In the genomic region with DNA sequence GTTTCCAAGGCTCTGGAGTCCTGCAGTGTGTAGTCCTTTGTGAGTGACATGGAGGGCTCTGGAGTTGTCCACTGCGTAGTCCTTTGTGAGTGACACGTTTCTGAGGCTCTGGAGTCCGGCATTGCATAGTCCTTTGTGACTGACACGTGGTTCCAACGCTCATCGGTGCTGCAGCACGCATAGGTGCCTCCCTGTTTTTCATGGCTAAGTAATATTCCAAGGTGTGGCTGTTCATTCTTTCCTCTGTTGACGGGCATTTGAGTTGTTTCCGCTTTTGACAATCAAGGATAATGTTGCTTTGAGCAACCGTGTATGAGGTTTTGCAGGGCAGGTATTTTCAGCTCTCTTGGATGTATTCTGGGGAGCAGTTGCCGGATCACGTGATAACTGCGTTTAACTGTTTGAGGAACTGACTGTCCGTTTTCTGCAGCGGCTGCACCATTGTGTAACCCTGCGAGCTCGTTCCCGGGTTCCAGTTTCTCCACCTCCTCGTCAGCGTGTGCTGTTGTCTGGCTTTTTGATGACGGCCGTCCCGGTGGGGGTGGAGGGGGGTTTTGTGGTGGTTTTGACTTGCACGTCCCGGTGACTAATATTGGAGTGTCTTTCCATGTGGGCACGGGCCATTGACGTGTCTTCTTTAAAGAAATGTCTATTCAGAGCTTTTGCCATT, we compare ENCODE assay signal across 16 cellular contexts.
"Had no signal": no experiment of that assay in that cellular context is flagged by ENCODE, and none has a peak within 500 bp of the region (broad histone marks: within the 10 kb centered on the region; RNA-seq: fewer than 3 reads in every experiment).

No MANE protein-coding gene starts in this region.

- H3K9me3 Mint-ChIP-seq: activated CD8-positive, alpha-beta T cell treated with anti-CD3 and anti-CD28 coated beads for 36 hours; activated T-cell treated with anti-CD3 and anti-CD28 coated beads, Interleukin-2, amount 50 U/mL, for 72 hours had no signal

- H3K4me1 ChIP-seq: colonic mucosa, parathyroid adenoma, uterus had no signal

- DNase-seq: activated CD4-positive, alpha-beta T cell treated with anti-CD3 and anti-CD28 coated beads for 36 hours; activated CD8-positive, alpha-beta memory T cell treated with anti-CD3 and anti-CD28 coated beads, Interleukin-2, amount 50 U/mL, for 4 hours; activated CD8-positive, alpha-beta T cell treated with anti-CD3 and anti-CD28 coated beads for 36 hours; activated T-cell treated with anti-CD3 and anti-CD28 coated beads, Interleukin-2, amount 50 U/mL, for 72 hours; aorta; colonic mucosa; effector CD4-positive, alpha-beta T cell; hippocampal formation; retina; stimulated activated CD4-positive, alpha-beta T cell treated with anti-CD3 and anti-CD28 coated beads, Interleukin-4, amount 100 ng/mL, for 4 hours; uterus had no signal

- H3K9me3 ChIP-seq: colonic mucosa, stomach, thoracic aorta, uterus had no signal

- ATAC-seq: activated CD4-positive, alpha-beta T cell treated with anti-CD3 and anti-CD28 coated beads for 36 hours; activated CD8-positive, alpha-beta T cell treated with anti-CD3 and anti-CD28 coated beads for 36 hours; activated T-cell treated with anti-CD3 and anti-CD28 coated beads, Interleukin-2, amount 50 U/mL, for 72 hours had no signal

- H3K27ac ChIP-seq: cardiac muscle cell, colonic mucosa, parathyroid adenoma, skin epidermis, thoracic aorta, uterus had no signal

- H3K36me3 ChIP-seq: cardiac muscle cell, colonic mucosa, uterus had no signal

- H3K27ac Mint-ChIP-seq: activated CD4-positive, alpha-beta T cell treated with anti-CD3 and anti-CD28 coated beads for 36 hours; activated CD8-positive, alpha-beta T cell treated with anti-CD3 and anti-CD28 coated beads for 36 hours; activated T-cell treated with anti-CD3 and anti-CD28 coated beads, Interleukin-2, amount 50 U/mL, for 72 hours had no signal

- H2AFZ ChIP-seq: parathyroid adenoma had no signal

- H3K4me3 ChIP-seq: cardiac muscle cell, colonic mucosa, skin epidermis, stomach, thoracic aorta, uterus had no signal

- H3K4me3 Mint-ChIP-seq: activated CD4-positive, alpha-beta T cell treated with anti-CD3 and anti-CD28 coated beads for 36 hours; activated CD8-positive, alpha-beta T cell treated with anti-CD3 and anti-CD28 coated beads for 36 hours; activated T-cell treated with anti-CD3 and anti-CD28 coated beads, Interleukin-2, amount 50 U/mL, for 72 hours had no signal

- H3K9ac ChIP-seq: parathyroid adenoma had no signal

- H3K27me3 Mint-ChIP-seq: activated CD4-positive, alpha-beta T cell treated with anti-CD3 and anti-CD28 coated beads for 36 hours; activated CD8-positive, alpha-beta T cell treated with anti-CD3 and anti-CD28 coated beads for 36 hours had no signal

- H3K27me3 ChIP-seq: cardiac muscle cell, colonic mucosa, stomach, uterus had no signal

- H3K4me1 Mint-ChIP-seq: activated CD4-positive, alpha-beta T cell treated with anti-CD3 and anti-CD28 coated beads for 36 hours had no signal
